ENCODE assay signal across 23 cellular contexts in the genomic region with DNA sequence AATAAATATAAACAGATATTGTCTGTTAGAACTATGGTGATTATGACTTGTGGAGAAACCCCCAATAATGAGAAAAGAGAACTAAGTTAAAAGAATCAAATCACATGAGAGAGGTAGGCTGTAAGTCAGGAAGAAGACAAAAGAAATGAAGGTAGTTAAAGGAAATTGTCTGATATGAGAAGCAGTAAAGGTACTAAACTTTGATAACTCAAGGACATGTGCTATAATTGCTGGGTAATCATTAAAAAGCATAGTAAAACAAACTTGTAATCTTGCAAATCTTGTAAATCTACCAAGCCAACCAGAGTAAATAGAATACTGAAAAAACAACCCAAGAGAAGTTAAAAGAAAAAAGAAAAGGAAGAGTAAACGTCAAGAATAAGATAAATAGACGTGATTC.
"Had no signal": no experiment of that assay in that cellular context is flagged by ENCODE, and none has a peak within 500 bp of the region (broad histone marks: within the 10 kb centered on the region; RNA-seq: fewer than 3 reads in every experiment).

No MANE protein-coding gene starts in this region.

- ATAC-seq: HepG2 had no signal

- DNase-seq: IMR-90, Karpas-422, KG1, MG63, NCI-H1092 treated with DMSO at 0.1 percent for 48 hours, NCI-H1436, NCI-H187, NCI-H2029, NCI-H2081 treated with DMSO at 0.1 percent for 48 hours, NCI-H2171, NCI-H226, NCI-H446, NCI-H510A, NCI-H524 treated with DMSO at 0.1 percent for 48 hours, NCI-H69, NCI-H774, Right ventricle myocardium superior, RPMI8226, SIG-M5 had no signal

- H3K27ac ChIP-seq: SJSA1, SK-N-MC had no signal

- H3K36me3 ChIP-seq: MG63, SJSA1 had no signal

- H3K27me3 ChIP-seq: MG63, SJSA1 had no signal

- FAIRE-seq: HepG2, RCC 7860 had no signal

- H3K4me1 ChIP-seq: SJSA1 had no signal

- H3K4me3 ChIP-seq: MG63, SJSA1, SK-N-MC had no signal

- H3K9me3 ChIP-seq: MG63 had no signal
